ENCODE assay signal across 16 cellular contexts in genomic region chr7:44568771-44569560, GRCh38. TPM values are rescaled to one million over a fixed set of nuclear protein-coding genes. Genes with fewer than 3 reads are reported as not detected.
"Had no signal": no experiment of that assay in that cellular context is flagged by ENCODE, and none has a peak within 500 bp of the region (broad histone marks: within the 10 kb centered on the region; RNA-seq: fewer than 3 reads in every experiment).

No MANE protein-coding gene starts in this region.

- H3K27me3 ChIP-seq: cardiac muscle cell, colonic mucosa, gastrocnemius medialis, tibial artery, uterus had no signal

- H3K27ac Mint-ChIP-seq: memory B cell; natural killer cell treated with Interleukin-12 subunit alpha and Interleukin-12 subunit beta and Interleukin-15 and Interleukin-18, amount 100 ng/mL, for 72 hours had no signal

- H3K9me3 Mint-ChIP-seq: memory B cell; natural killer cell treated with Interleukin-12 subunit alpha and Interleukin-12 subunit beta and Interleukin-15 and Interleukin-18, amount 100 ng/mL, for 72 hours had no signal

- H3K4me3 Mint-ChIP-seq: memory B cell; natural killer cell treated with Interleukin-12 subunit alpha and Interleukin-12 subunit beta and Interleukin-15 and Interleukin-18, amount 100 ng/mL, for 72 hours had no signal

- DNase-seq: activated CD4-positive, alpha-beta T cell treated with anti-CD3 and anti-CD28 coated beads, Interleukin-2, amount 50 U/mL, for 1 hour; colonic mucosa; effector CD8-positive, alpha-beta T cell; gastrocnemius medialis; islet precursor cell; left ventricle myocardium inferior; stimulated activated CD4-positive, alpha-beta T cell treated with anti-CD3 and anti-CD28 coated beads, Interleukin-15, amount 100 ng/mL, for 24 hours; stimulated activated CD4-positive, alpha-beta T cell treated with anti-CD3 and anti-CD28 coated beads, Interleukin-4, amount 100 ng/mL, for 4 hours; T-helper 2 cell; uterus had no signal

- H3K27ac ChIP-seq: cardiac muscle cell, colonic mucosa, epithelial cell of prostate, gastrocnemius medialis, left ventricle myocardium inferior, tibial artery, uterus had no signal

- H3K36me3 ChIP-seq: uterus had no signal

- H3K4me3 ChIP-seq: cardiac muscle cell, colonic mucosa, gastrocnemius medialis, left ventricle myocardium inferior, tibial artery, uterus had no signal

- H3K9me3 ChIP-seq: colonic mucosa, gastrocnemius medialis, left ventricle myocardium inferior, tibial artery, uterus had no signal

- ATAC-seq: gastrocnemius medialis; natural killer cell treated with Interleukin-12 subunit alpha and Interleukin-12 subunit beta and Interleukin-15 and Interleukin-18, amount 100 ng/mL, for 72 hours had no signal

- H3K27me3 Mint-ChIP-seq: memory B cell; natural killer cell treated with Interleukin-12 subunit alpha and Interleukin-12 subunit beta and Interleukin-15 and Interleukin-18, amount 100 ng/mL, for 72 hours had no signal

RNA-seq across cellular contexts. Expression of gene NPC1L1, which starts 27.8 kb away (rescaled TPM):
- total RNA-seq: cardiac muscle cell, osteoblast had no signal
- polyA plus RNA-seq: cardiac muscle cell had no signal
